In the genomic region with DNA sequence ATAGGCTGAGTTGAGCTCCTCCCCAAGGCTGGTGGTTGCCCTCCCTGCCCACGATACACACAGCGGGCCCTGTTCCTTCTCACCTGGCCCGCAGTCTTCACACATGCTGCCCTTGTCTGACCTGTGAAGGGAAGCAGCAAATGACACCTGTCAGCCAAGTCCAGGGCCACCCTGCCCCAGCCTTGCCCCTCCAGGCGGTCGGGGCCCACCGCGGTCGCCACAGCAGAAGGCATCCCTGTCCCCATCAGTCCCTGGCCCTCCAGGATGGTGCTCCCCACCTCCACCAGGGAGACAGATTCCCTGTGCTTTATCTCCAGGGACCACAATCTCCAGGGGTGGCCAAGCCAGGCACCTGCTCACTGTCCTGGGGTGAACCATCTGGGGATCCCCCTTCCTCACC, we compare ENCODE assay signal across 26 cellular contexts.
"Had no signal": no experiment of that assay in that cellular context is flagged by ENCODE, and none has a peak within 500 bp of the region (broad histone marks: within the 10 kb centered on the region; RNA-seq: fewer than 3 reads in every experiment).

No MANE protein-coding gene starts in this region.

- H3K27me3 Mint-ChIP-seq: stimulated activated naive B cell treated with anti-CD40 and anti-IgM and Interleukin-4, amounts not matched to agents 10 μg/mL and 1 μg/mL and 100 μg/mL, for 72 hours had no signal

- H3K4me3 Mint-ChIP-seq: naive thymus-derived CD8-positive, alpha-beta T cell; stimulated activated naive B cell treated with anti-CD40 and anti-IgM and Interleukin-4, amounts not matched to agents 10 μg/mL and 1 μg/mL and 100 μg/mL, for 72 hours had no signal

- H3K27ac Mint-ChIP-seq: stimulated activated naive B cell treated with anti-CD40 and anti-IgM and Interleukin-4, amounts not matched to agents 10 μg/mL and 1 μg/mL and 100 μg/mL, for 72 hours had no signal

- H3K9me3 ChIP-seq: lower lobe of right lung, ovary, prostate gland, testis, thyroid gland, transverse colon had no signal

- H3K4me1 ChIP-seq: prostate gland, testis had no signal

- H3K27me3 ChIP-seq: heart right ventricle, hepatocyte, ovary, stomach, testis, thyroid gland, transverse colon, upper lobe of left lung had no signal

- ATAC-seq: heart right ventricle; left cardiac atrium; left lobe of liver; left ventricle myocardium superior; lower lobe of right lung; naive thymus-derived CD8-positive, alpha-beta T cell; right cardiac atrium; stimulated activated naive B cell treated with anti-CD40 and anti-IgM and Interleukin-4, amounts not matched to agents 10 μg/mL and 1 μg/mL and 100 μg/mL, for 72 hours; stimulated activated naive CD8-positive, alpha-beta T cell treated with anti-CD3 and anti-CD28 coated beads, Interleukin-15, Interleukin-2, amounts not matched to agents 100 U/mL and 50 U/mL, for 24 hours had no signal

- H3K79me2 ChIP-seq: hepatocyte had no signal

- H3K4me3 ChIP-seq: heart right ventricle, hepatocyte, lower lobe of right lung, ovary, prostate gland, smooth muscle cell, stomach, testis, thyroid gland, transverse colon, upper lobe of left lung had no signal

- H3K36me3 ChIP-seq: heart right ventricle, lower lobe of right lung, ovary, prostate gland, stomach, thyroid gland, transverse colon, upper lobe of left lung had no signal

- DNase-seq: heart right ventricle; kidney glomerular epithelial cell; left cardiac atrium; left ventricle myocardium superior; lower lobe of right lung; mammary epithelial cell; mesenchymal stem cell; naive thymus-derived CD8-positive, alpha-beta T cell; ovary; retina; right cardiac atrium; stimulated activated CD4-positive, alpha-beta T cell treated with anti-CD3 and anti-CD28 coated beads, Interleukin-12 subunit alpha, Interleukin-12 subunit beta, amount 100 ng/mL, for 4 hours; stimulated activated CD4-positive, alpha-beta T cell treated with anti-CD3 and anti-CD28 coated beads, Interleukin-15, amount 100 ng/mL, for 24 hours; stimulated activated CD4-positive, alpha-beta T cell treated with anti-CD3 and anti-CD28 coated beads, Interleukin-4, amount 100 ng/mL, for 4 hours; stimulated activated CD8-positive, alpha-beta memory T cell treated with anti-CD3 and anti-CD28 coated beads, Interleukin-4, amount 100 ng/mL, for 48 hours; stimulated activated naive B cell treated with anti-CD40 and anti-IgM and Interleukin-4, amounts not matched to agents 10 μg/mL and 1 μg/mL and 100 μg/mL, for 72 hours; stimulated activated naive CD8-positive, alpha-beta T cell treated with anti-CD3 and anti-CD28 coated beads, Interleukin-15, Interleukin-2, amounts not matched to agents 100 U/mL and 50 U/mL, for 24 hours; stomach; testis; thyroid gland; transverse colon had no signal

- H2AFZ ChIP-seq: hepatocyte had no signal

- H3K27ac ChIP-seq: heart right ventricle, hepatocyte, lower lobe of right lung, ovary, prostate gland, stomach, testis, thyroid gland, transverse colon, upper lobe of left lung had no signal

- H3K4me2 ChIP-seq: hepatocyte, smooth muscle cell had no signal
